In the genomic region with DNA sequence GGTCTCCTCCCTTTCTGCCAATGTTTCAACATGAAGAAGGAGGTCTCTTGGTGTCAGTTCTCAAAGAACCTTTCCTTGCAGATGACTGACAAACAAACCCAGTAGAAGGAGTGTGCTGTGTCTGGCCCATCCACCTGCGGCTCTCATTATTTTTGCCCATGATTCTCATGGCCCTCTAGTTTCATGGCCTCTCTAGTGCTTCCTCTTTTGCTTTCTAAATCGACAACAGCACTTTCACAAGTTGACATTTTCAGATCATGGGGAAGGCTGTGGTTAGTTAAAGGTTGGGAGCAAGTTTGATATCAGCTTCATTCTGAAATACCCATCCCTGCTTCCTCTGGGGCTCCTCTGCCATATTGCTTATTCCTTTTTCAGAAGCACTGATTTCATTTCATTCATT, we compare ENCODE assay signal across 1 cellular context.
A peak's percentile ranks its signal among the peaks of the same experiment; 100 is the strongest.
TF ChIP-seq lines count a peak whose summit lies in the region.

No MANE protein-coding gene starts in this region.

TF ChIP-seq in GM12878, 131 proteins besides CTCF, POLR2A, EP300 and RAD21 (continued from another document):
- TF ChIP-seq RELA (IDR thresholded peaks at IDR 0.05; ENCODE audit: borderline replicate concordance, partially characterized antibody) (no peak), SMAD1 (IDR thresholded peaks at IDR 0.05; ENCODE audit: low read depth, partially characterized antibody) (no peak), IKZF2 (IDR thresholded peaks at IDR 0.05) (peak in 1 of 2 experiments; percentile 46; a peak in 1 of 4 replicates), SPI1 (IDR thresholded peaks at IDR 0.05; ENCODE audit: borderline replicate concordance, insufficient read depth, low read depth, low read length) (peak; percentile 46; the same call in 1 of the 2 replicates), KDM1A (IDR thresholded peaks at IDR 0.05; ENCODE audit: borderline replicate concordance) (no peak)
- TF ChIP-seq, protein P1, sequence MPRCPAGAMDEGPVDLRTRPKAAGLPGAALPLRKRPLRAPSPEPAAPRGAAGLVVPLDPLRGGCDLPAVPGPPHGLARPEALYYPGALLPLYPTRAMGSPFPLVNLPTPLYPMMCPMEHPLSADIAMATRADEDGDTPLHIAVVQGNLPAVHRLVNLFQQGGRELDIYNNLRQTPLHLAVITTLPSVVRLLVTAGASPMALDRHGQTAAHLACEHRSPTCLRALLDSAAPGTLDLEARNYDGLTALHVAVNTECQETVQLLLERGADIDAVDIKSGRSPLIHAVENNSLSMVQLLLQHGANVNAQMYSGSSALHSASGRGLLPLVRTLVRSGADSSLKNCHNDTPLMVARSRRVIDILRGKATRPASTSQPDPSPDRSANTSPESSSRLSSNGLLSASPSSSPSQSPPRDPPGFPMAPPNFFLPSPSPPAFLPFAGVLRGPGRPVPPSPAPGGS (IDR thresholded peaks at IDR 0.05; ENCODE audit: borderline replicate concordance, insufficient read depth, low read depth, low read length, poor library complexity, severe bottlenecking), result no peak
